In genomic region chr1:224512600-224513151, GRCh38 we compare ENCODE assay signal across 20 cellular contexts.
A peak's percentile ranks its signal among the peaks of the same experiment; 100 is the strongest.
DNase-seq lines count a peak whose midpoint lies in the region; ATAC-seq, FAIRE-seq and TF ChIP-seq lines count a peak whose summit lies in the region.
"Had no signal": no experiment of that assay in that cellular context is flagged by ENCODE, and none has a peak within 500 bp of the region (broad histone marks: within the 10 kb centered on the region; RNA-seq: fewer than 3 reads in every experiment).

No MANE protein-coding gene starts in this region.

- H3K9me3 Mint-ChIP-seq in activated naive CD8-positive, alpha-beta T cell treated with anti-CD3 and anti-CD28 coated beads, Interleukin-2, amount 10 ng/mL, durations not matched to agents 7 days and 5 days, result no peaks in the 10 kb centered on the region
- H3K9me3 Mint-ChIP-seq in activated naive CD8-positive, alpha-beta T cell treated with anti-CD3 and anti-CD28 coated beads, Interleukin-2, amount 50 U/mL, for 24 hours, result no peaks in the 10 kb centered on the region
- H3K9me3 Mint-ChIP-seq: CD4-positive, alpha-beta T cell; H9; IgD-negative memory B cell had no signal

- CTCF ChIA-PET in K562 (lab: Yijun Ruan, JAX; ENCODE audit: low intra/inter-chr PET ratio), result interaction anchor here (0.7 to 2.3 kb wide), 6 partner anchors 128 to 410 kb away, joined by 3 to 16 read pairs (median 8); no protein-coding TSS in a partner anchor

- H3K79me2 ChIP-seq in K562 (ENCODE audit: control insufficient read depth, insufficient read depth, low read length), result no peaks in the 10 kb centered on the region

- 44% methylated on average over 5 of the region's 5 CpGs for WGBS in K562 (ENCODE audit: insufficient coverage, low coverage, missing lambda C conversion rate)
- WGBS in liver, result 34% methylated on average over 5 of the region's 5 CpGs

- POLR2A ChIA-PET in activated naive CD8-positive, alpha-beta T cell treated with anti-CD3 and anti-CD28 coated beads, Interleukin-2, amount 10 ng/mL, durations not matched to agents 7 days and 5 days (lab: Charles Lee), result no interaction called here
- POLR2A ChIA-PET in K562 (lab: Yijun Ruan, JAX), result interaction anchor here (1.3 kb wide), 2 partner anchors 8 to 13 kb away, joined by 3 to 4 read pairs; no protein-coding TSS in a partner anchor

- TF ChIP-seq EP300 in K562 (IDR thresholded peaks at IDR 0.05; ENCODE audit: low read length), result no peak

- BruUV-seq in K562 (replicated peaks; lab: Mats Ljungman, UMichigan), result no TSS peak

- TF ChIP-seq POLR2A in K562 (conservative IDR thresholded peaks at IDR 0.05), result no peak

- no peak overlapping the region for H3K9ac ChIP-seq in K562 (ENCODE audit: insufficient read depth in 1 of 2, low read depth in 2 of 2, low read length in 2 of 2)
- peak overlapping the region in 1 of 2 donors; percentile 73 for H3K9ac ChIP-seq in liver (ENCODE audit: low read depth in 1 of 2, low read length in 2 of 2)
- H3K9ac ChIP-seq in kidney (ENCODE audit: low read length in 2 of 2), result no peak overlapping the region

- no peaks in the 10 kb centered on the region for H4K20me1 ChIP-seq in K562 (replicated peaks; ENCODE audit: control insufficient read depth, insufficient read depth, low read length)

- H3K4me1 Mint-ChIP-seq in activated naive CD8-positive, alpha-beta T cell treated with anti-CD3 and anti-CD28 coated beads, Interleukin-2, amount 10 ng/mL, durations not matched to agents 7 days and 5 days, result peaks cover 27% of the 10 kb centered on the region
- H3K4me1 Mint-ChIP-seq in activated naive CD8-positive, alpha-beta T cell treated with anti-CD3 and anti-CD28 coated beads, Interleukin-2, amount 50 U/mL, for 24 hours, result peaks cover 4% of the 10 kb centered on the region

- in situ Hi-C loops in K562 (cut with MboI), result loop anchor here (5.0 kb wide), 2 partner anchors 130 to 340 kb away; no protein-coding TSS in a partner anchor

- TF ChIP-seq CTCF in K562 (IDR thresholded peaks at IDR 0.05 in 2 of 3, conservative IDR thresholded peaks at IDR 0.05 in 1 of 3; ENCODE audit: insufficient read depth in 2 of 3, low read depth in 1 of 3, low read length in 3 of 3), result no peak
- TF ChIP-seq CTCF in liver (IDR thresholded peaks at IDR 0.05; ENCODE audit: low read depth, low read length, missing input control), result no peak
- no peak for TF ChIP-seq CTCF in kidney (IDR thresholded peaks at IDR 0.05; ENCODE audit: borderline replicate concordance, extremely low read depth, insufficient read depth)

- no peaks in the 10 kb centered on the region for H3K36me3 Mint-ChIP-seq in activated naive CD8-positive, alpha-beta T cell treated with anti-CD3 and anti-CD28 coated beads, Interleukin-2, amount 10 ng/mL, durations not matched to agents 7 days and 5 days
- H3K36me3 Mint-ChIP-seq in activated naive CD8-positive, alpha-beta T cell treated with anti-CD3 and anti-CD28 coated beads, Interleukin-2, amount 50 U/mL, for 24 hours (ENCODE audit: low read depth), result no peaks in the 10 kb centered on the region
- H3K36me3 Mint-ChIP-seq: IgD-negative memory B cell had no signal

- intact Hi-C loops in K562 (cut with micrococcal nuclease), result loop anchor here (1.0 to 10.0 kb wide), 4 partner anchors 129 to 410 kb away; no protein-coding TSS in a partner anchor
- intact Hi-C loops in kidney (cut with DNase I), result loop anchor here (10.0 kb wide), 1 partner anchor 402 kb away; no protein-coding TSS in a partner anchor

- no peak for ATAC-seq in activated naive CD8-positive, alpha-beta T cell treated with anti-CD3 and anti-CD28 coated beads, Interleukin-2, amount 10 ng/mL, durations not matched to agents 7 days and 5 days (ENCODE audit: low read depth)
- ATAC-seq in activated naive CD8-positive, alpha-beta T cell treated with anti-CD3 and anti-CD28 coated beads, Interleukin-2, amount 50 U/mL, for 24 hours, result no peak
- ATAC-seq in K562 (no peak), GM19455 (IDR thresholded peaks at IDR 0.05; ENCODE audit: unreplicated experiment) (no peak)

- FAIRE-seq in K562 (lab: Jason Lieb, UNC) (no peak), kidney (lab: Jason Lieb, UNC) (no peak)
- FAIRE-seq: A549, D721Med had no signal

- no peak overlapping the region for H2AFZ ChIP-seq in K562 (ENCODE audit: low read depth, low read length)

- H3K4me3 ChIP-seq in K562, result no peak overlapping the region
- no peak overlapping the region for H3K4me3 ChIP-seq in liver (ENCODE audit: low read depth in 1 of 3, low read length in 3 of 3)
- no peak overlapping the region for H3K4me3 ChIP-seq in kidney (ENCODE audit: low read length in 2 of 2)
- H3K4me3 ChIP-seq: A549 had no signal

- DNase-seq in activated naive CD8-positive, alpha-beta T cell treated with anti-CD3 and anti-CD28 coated beads, Interleukin-2, amount 10 ng/mL, durations not matched to agents 7 days and 5 days, result no peak
- DNase-seq in activated naive CD8-positive, alpha-beta T cell treated with anti-CD3 and anti-CD28 coated beads, Interleukin-2, amount 50 U/mL, for 24 hours, result no peak
- DNase-seq in K562 (ENCODE audit: extremely low read depth in 1 of 4, low spot score in 3 of 4), result no peak
- DNase-seq in NCI-H2171 (lab: John Stamatoyannopoulos, UW), result no peak
- no peak for DNase-seq in kidney
- DNase-seq: AML-193; Caco-2; CD4-positive, alpha-beta T cell; DMS79; GF-D8; GOT3; H9; KG1 had no signal

- peak overlapping the region; percentile 12 for H3K27ac Mint-ChIP-seq in activated naive CD8-positive, alpha-beta T cell treated with anti-CD3 and anti-CD28 coated beads, Interleukin-2, amount 10 ng/mL, durations not matched to agents 7 days and 5 days
- no peak overlapping the region for H3K27ac Mint-ChIP-seq in activated naive CD8-positive, alpha-beta T cell treated with anti-CD3 and anti-CD28 coated beads, Interleukin-2, amount 50 U/mL, for 24 hours
- H3K27ac Mint-ChIP-seq: CD4-positive, alpha-beta T cell; H9; IgD-negative memory B cell had no signal

- TF ChIP-seq RAD21 in K562 (CRISPR knock-in tag; conservative IDR thresholded peaks at IDR 0.05 in 1 of 2, IDR thresholded peaks at IDR 0.05 in 1 of 2) (no peak), liver (IDR thresholded peaks at IDR 0.05) (peak; percentile 41 to 57)

- no peaks in the 10 kb centered on the region for H3K27me3 Mint-ChIP-seq in activated naive CD8-positive, alpha-beta T cell treated with anti-CD3 and anti-CD28 coated beads, Interleukin-2, amount 10 ng/mL, durations not matched to agents 7 days and 5 days
- no peaks in the 10 kb centered on the region for H3K27me3 Mint-ChIP-seq in activated naive CD8-positive, alpha-beta T cell treated with anti-CD3 and anti-CD28 coated beads, Interleukin-2, amount 50 U/mL, for 24 hours
- H3K27me3 Mint-ChIP-seq: CD4-positive, alpha-beta T cell; IgD-negative memory B cell had no signal

- H3K36me3 ChIP-seq in K562 (ENCODE audit: control insufficient read depth, insufficient read depth, low read length), result no peaks in the 10 kb centered on the region
- no peaks in the 10 kb centered on the region for H3K36me3 ChIP-seq in liver (ENCODE audit: control insufficient read depth in 4 of 4, insufficient read depth in 3 of 4, low read depth in 1 of 4, low read length in 3 of 4)
- no peaks in the 10 kb centered on the region for H3K36me3 ChIP-seq in kidney (ENCODE audit: control insufficient read depth in 1 of 2, insufficient read depth in 2 of 2, low read length in 2 of 2)

- H3K4me2 ChIP-seq in K562 (ENCODE audit: insufficient read depth, low read length), result no peak overlapping the region
- H3K4me2 ChIP-seq: A549 had no signal

- no peak overlapping the region for H3K4me3 Mint-ChIP-seq in activated naive CD8-positive, alpha-beta T cell treated with anti-CD3 and anti-CD28 coated beads, Interleukin-2, amount 10 ng/mL, durations not matched to agents 7 days and 5 days
- no peak overlapping the region for H3K4me3 Mint-ChIP-seq in activated naive CD8-positive, alpha-beta T cell treated with anti-CD3 and anti-CD28 coated beads, Interleukin-2, amount 50 U/mL, for 24 hours
- H3K4me3 Mint-ChIP-seq: CD4-positive, alpha-beta T cell; H9 had no signal

- no peaks in the 10 kb centered on the region for H3K9me3 ChIP-seq in K562 (replicated peaks; ENCODE audit: control insufficient read depth, insufficient read depth, low read depth, low read length)
- H3K9me3 ChIP-seq in liver (ENCODE audit: control insufficient read depth in 4 of 4, low read length in 3 of 4), result no peaks in the 10 kb centered on the region
- no peaks in the 10 kb centered on the region for H3K9me3 ChIP-seq in kidney (ENCODE audit: control insufficient read depth in 1 of 2, low read length in 2 of 2)
- H3K9me3 ChIP-seq: A549, Caco-2 had no signal

- H3K27me3 ChIP-seq in K562 (ENCODE audit: control insufficient read depth in 2 of 2, insufficient read depth in 2 of 2, low read length in 2 of 2) (peaks cover 0 to under 1% of the 10 kb centered on the region in 2 experiments; a peak in 1 of 5 replicates), liver (ENCODE audit: control insufficient read depth in 4 of 4, insufficient read depth in 4 of 4, low read length in 3 of 4) (no peaks in the 10 kb centered on the region)

- H3K4me1 ChIP-seq in K562 (replicated peaks in 1 of 2; ENCODE audit: control insufficient read depth in 2 of 2, insufficient read depth in 2 of 2, low read length in 2 of 2) (peaks cover 18 to 25% of the 10 kb centered on the region in 2 experiments), liver (ENCODE audit: control insufficient read depth in 4 of 4, insufficient read depth in 4 of 4, low read length in 3 of 4) (peaks cover 3 to 41% (median 26%) of the 10 kb centered on the region in 4 donors), kidney (ENCODE audit: control insufficient read depth in 1 of 2, insufficient read depth in 1 of 2, low read depth in 1 of 2, low read length in 2 of 2) (peaks cover 3 to 4% of the 10 kb centered on the region in 2 donors)
- H3K4me1 ChIP-seq: A549 had no signal

- H3K27ac ChIP-seq in K562 (ENCODE audit: extremely low read depth, low read depth, low read length) (no peak overlapping the region), liver (ENCODE audit: low read depth in 1 of 2, low read length in 2 of 2) (peak overlapping the region; percentile 52 to 85), kidney (ENCODE audit: low read depth in 2 of 2, low read length in 2 of 2) (no peak overlapping the region)
- H3K27ac ChIP-seq: 22Rv1, A549, C4-2B had no signal

- H3K9me1 ChIP-seq in K562 (ENCODE audit: control insufficient read depth, insufficient read depth, low read length), result no peaks in the 10 kb centered on the region

TF ChIP-seq in K562, 482 proteins besides CTCF, POLR2A, EP300 and RAD21:
- TF ChIP-seq MAFF (IDR thresholded peaks at IDR 0.05; ENCODE audit: low read length), result no peak
- TF ChIP-seq EGR1 (conservative IDR thresholded peaks at IDR 0.05), result peak; percentile 20; the same call in 1 of the 2 replicates

TF ChIP-seq in liver, 16 proteins besides CTCF, POLR2A, EP300 and RAD21 (continues in another document):
- TF ChIP-seq ATF3 (IDR thresholded peaks at IDR 0.05) (no peak), JUND (IDR thresholded peaks at IDR 0.05) (peak in 1 of 2 donors; percentile 68), HNF4A (conservative IDR thresholded peaks at IDR 0.05) (peak; percentile 90 to 99), YY1 (IDR thresholded peaks at IDR 0.05) (peak; percentile 90), HNF4G (IDR thresholded peaks at IDR 0.05) (peak; percentile 46), SP1 (IDR thresholded peaks at IDR 0.05) (peak; percentile 92)

Comparison
In these comparisons a context has a peak if more than half of its experiments do, and no peak if none do; other contexts are left out.
1. H3K27ac ChIP-seq: peak in liver (2 of 2); none in K562 (single experiment) and kidney (0 of 2).